In genomic region chr6:119224095-119224701, GRCh38 we compare ENCODE assay signal across 17 cellular contexts.
DNase-seq lines count a peak whose midpoint lies in the region; ATAC-seq, FAIRE-seq and TF ChIP-seq lines count a peak whose summit lies in the region.
"Had no signal": no experiment of that assay in that cellular context is flagged by ENCODE, and none has a peak within 500 bp of the region (broad histone marks: within the 10 kb centered on the region; RNA-seq: fewer than 3 reads in every experiment).

No MANE protein-coding gene starts in this region.

- H3K27me3 ChIP-seq in prostate gland (replicated peaks; ENCODE audit: insufficient read depth) = no peaks in the 10 kb centered on the region
- H3K27me3 ChIP-seq: Peyer's patch, SJSA1 had no signal

- H3K9me3 ChIP-seq in prostate gland = no peaks in the 10 kb centered on the region
- H3K9me3 ChIP-seq: Peyer's patch, SJSA1 had no signal

- H3K27ac ChIP-seq in prostate gland = no peak overlapping the region
- H3K27ac ChIP-seq: HL-60, Peyer's patch, SJSA1 had no signal

- no peak overlapping the region for H3K4me3 ChIP-seq in prostate gland
- H3K4me3 ChIP-seq: Peyer's patch, SJSA1 had no signal

- WGBS in prostate gland = 71% methylated on average over 4 of the region's 4 CpGs

- DNase-seq in NCI-H748 (lab: John Stamatoyannopoulos, UW; ENCODE audit: unreplicated experiment) (peak; percentile 44), NCI-H748 treated with DMSO at 0.1 percent for 48 hours (lab: John Stamatoyannopoulos, UW) (no peak), NCI-H2029 (lab: John Stamatoyannopoulos, UW) (peak; percentile 8), NCI-H446 treated with DMSO at 0.1 percent for 48 hours (lab: John Stamatoyannopoulos, UW) (peak; percentile 23), prostate gland (ENCODE audit: low spot score) (no peak), pons (ENCODE audit: low spot score) (no peak)
- DNase-seq: 8988T, GF-D8, IMR-90, Karpas-422, NCI-H187, NCI-H524, Peyer's patch had no signal

- intact Hi-C loops in prostate gland (cut with DNase I) = no loop called here

- TF ChIP-seq POLR2A in prostate gland (IDR thresholded peaks at IDR 0.05) = no peak

- peak; percentile 90 for FAIRE-seq in islet of Langerhans (lab: Jason Lieb, UNC)

- ATAC-seq in HG02973 (IDR thresholded peaks at IDR 0.05; ENCODE audit: unreplicated experiment) = no peak

- no peaks in the 10 kb centered on the region for H3K4me1 ChIP-seq in prostate gland (replicated peaks)
- H3K4me1 ChIP-seq: Peyer's patch, SJSA1 had no signal

- no peaks in the 10 kb centered on the region for H3K36me3 ChIP-seq in prostate gland
- H3K36me3 ChIP-seq: Peyer's patch, SJSA1 had no signal

- no peak for TF ChIP-seq CTCF in prostate gland (IDR thresholded peaks at IDR 0.05)

Comparison
In these comparisons a context has a peak if more than half of its experiments do, and no peak if none do; other contexts are left out.
1. DNase-seq: peak in NCI-H748 (single experiment), NCI-H2029 (single experiment) and NCI-H446 treated with DMSO at 0.1 percent for 48 hours (single experiment); none in NCI-H748 treated with DMSO at 0.1 percent for 48 hours (single experiment), prostate gland (single experiment) and pons (single experiment).